In genomic region chr16:68328151-68328859, GRCh38 we compare ENCODE assay signal across 8 cellular contexts. TPM values are rescaled to one million over a fixed set of nuclear protein-coding genes. Genes with fewer than 3 reads are reported as not detected.
A peak's percentile ranks its signal among the peaks of the same experiment; 100 is the strongest.
DNase-seq lines count a peak whose midpoint lies in the region; ATAC-seq and TF ChIP-seq lines count a peak whose summit lies in the region.

No MANE protein-coding gene starts in this region.

- H3K4me3 ChIP-seq in lower leg skin (ENCODE audit: low read depth, poor library complexity, severe bottlenecking): no peak overlapping the region

- DNase-seq in NCI-H69 (lab: John Stamatoyannopoulos, UW) (peak; percentile 85), dermis blood vessel endothelial cell (peak; percentile 94), lower leg skin (ENCODE audit: low spot score in 2 of 2) (peak; percentile 81 to 92)
- DNase-seq in activated CD4-positive, alpha-beta T cell treated with anti-CD3 and anti-CD28 coated beads, Interleukin-2, amount 50 U/mL, for 4 hours: peak; percentile 75
- peak; percentile 55 to 73 (median 64) for DNase-seq in stimulated activated CD4-positive, alpha-beta T cell treated with anti-CD3 and anti-CD28 coated beads, TNF-alpha, amount 100 ng/mL, for 4 hours (ENCODE audit: low read depth in 3 of 3)

- ATAC-seq in GM18502 (IDR thresholded peaks at IDR 0.05; ENCODE audit: poor library complexity, unreplicated experiment) (peak; percentile 65), HG03520 (IDR thresholded peaks at IDR 0.05; ENCODE audit: unreplicated experiment) (peak; percentile 67)

- 26 to 28% methylated on average over 13 of the region's 13 CpGs for WGBS in lower leg skin, 2 donors

- TF ChIP-seq POLR2A in lower leg skin (IDR thresholded peaks at IDR 0.05): no peak

- TF ChIP-seq CTCF in 22Rv1 (IDR thresholded peaks at IDR 0.05) (peak; percentile 87), lower leg skin (IDR thresholded peaks at IDR 0.05) (peak in 1 of 3 donors; percentile 88)

- H3K27ac ChIP-seq in 22Rv1: peak overlapping the region; percentile 66

- intact Hi-C loops in lower leg skin (cut with DNase I; ENCODE audit: low total_unique reads): loop anchor here (5.0 kb wide), 2 partner anchors 66 to 81 kb away; partner anchors contain the start of genes PLA2G15 and SLC7A6

RNA-seq across cellular contexts. Expression of gene PRMT7, which starts 17.5 kb away (rescaled TPM):
- 50.0 and 54.4 TPM in 2 replicates for total RNA-seq in dermis blood vessel endothelial cell
- total RNA-seq in lower leg skin: 10 to 100 TPM; 29.9 to 62.4 (median 45.9) TPM

RNA-seq across cellular contexts. Expression of gene SLC7A6OS, which starts 17.6 kb away (rescaled TPM):
- 13.3 and 15.5 TPM in 2 replicates for total RNA-seq in dermis blood vessel endothelial cell
- total RNA-seq in lower leg skin: 10 to 100 TPM; 10.1 to 14.9 (median 11.0) TPM
